ENCODE assay signal across 9 cellular contexts in the genomic region with DNA sequence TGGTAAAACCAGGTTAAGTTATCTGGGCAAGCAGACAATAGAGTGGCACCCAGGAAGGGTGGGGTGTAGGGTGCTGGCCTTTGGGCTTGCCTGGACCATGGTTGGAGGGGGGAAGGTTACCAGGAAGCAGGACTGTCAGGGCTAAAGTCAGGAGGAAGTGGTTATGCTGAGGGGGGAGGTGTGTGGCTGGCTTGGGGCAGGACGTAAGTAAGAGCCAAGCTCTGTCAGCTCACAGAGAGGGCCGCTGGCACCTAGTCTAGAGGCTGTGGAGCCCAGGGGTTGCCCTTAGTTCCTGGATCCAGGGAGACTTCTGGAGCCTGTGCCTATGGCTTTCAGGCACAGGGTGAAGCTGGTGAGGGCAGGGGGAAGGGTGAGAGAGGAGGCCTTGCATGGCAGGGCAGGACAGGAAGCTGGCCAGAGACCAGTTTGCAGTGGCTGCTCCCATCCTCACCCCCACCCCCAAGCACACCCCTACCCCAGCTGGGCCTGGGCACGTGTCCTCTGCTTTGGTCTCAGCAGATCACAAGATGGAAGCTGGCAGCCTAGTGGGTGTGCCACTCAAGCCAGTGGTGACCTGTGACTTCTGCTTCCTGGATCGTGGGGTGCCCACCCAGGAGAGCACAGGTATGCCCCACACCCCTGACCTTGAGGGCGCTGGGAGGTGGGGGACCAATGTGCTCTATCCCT. TPM values are rescaled to one million over a fixed set of nuclear protein-coding genes. Genes with fewer than 3 reads are reported as not detected.
DNase-seq lines count a peak whose midpoint lies in the region; ATAC-seq, FAIRE-seq and TF ChIP-seq lines count a peak whose summit lies in the region.
"Had no signal": no experiment of that assay in that cellular context is flagged by ENCODE, and none has a peak within 500 bp of the region (broad histone marks: within the 10 kb centered on the region; RNA-seq: fewer than 3 reads in every experiment).

No MANE protein-coding gene starts in this region.

- H3K27ac ChIP-seq in pancreas, result no peak overlapping the region

- DNase-seq in GM18507 (ENCODE audit: extremely low spot score, insufficient read length, low read depth) (no peak), SKM-1 treated with dmso at 0.1 percent for 144 hours (lab: John Stamatoyannopoulos, UW; ENCODE audit: unreplicated experiment) (peak; percentile 89), mucosa of descending colon (no peak), iPS-NIHi7 (ENCODE audit: extremely low spot score) (no peak), pancreas (no peak)
- DNase-seq in stimulated activated CD8-positive, alpha-beta memory T cell treated with anti-CD3 and anti-CD28 coated beads, Interleukin-4, amount 100 ng/mL, for 48 hours, result no peak
- DNase-seq: stimulated activated CD4-positive, alpha-beta T cell treated with anti-CD3 and anti-CD28 coated beads, Interleukin-4, amount 100 ng/mL, for 1 hour had no signal

- TF ChIP-seq CTCF in mucosa of descending colon (IDR thresholded peaks at IDR 0.05) (no peak), pancreas (IDR thresholded peaks at IDR 0.05) (no peak)

- H3K4me3 ChIP-seq in mucosa of descending colon (no peak overlapping the region), pancreas (no peak overlapping the region)

- 38 to 41% methylated on average over 5 of the region's 5 CpGs for WGBS in pancreas, 2 donors

- ATAC-seq in HG02759 (IDR thresholded peaks at IDR 0.05; ENCODE audit: unreplicated experiment) (peak; percentile 49), mucosa of descending colon (peak; percentile 67), pancreas (no peak)

- H3K4me1 ChIP-seq in mucosa of descending colon (ENCODE audit: low read depth) (no peaks in the 10 kb centered on the region), pancreas (no peaks in the 10 kb centered on the region)

- intact Hi-C loops in mucosa of descending colon (cut with DNase I, micrococcal nuclease) (no loop called here), pancreas (cut with DNase I) (no loop called here)

- H3K27me3 ChIP-seq in pancreas, result no peaks in the 10 kb centered on the region

- H3K9me3 ChIP-seq in mucosa of descending colon (peaks cover 8% of the 10 kb centered on the region), pancreas (no peaks in the 10 kb centered on the region)

- no peaks in the 10 kb centered on the region for H3K36me3 ChIP-seq in mucosa of descending colon (ENCODE audit: low read depth)
- H3K36me3 ChIP-seq in pancreas, result no peaks in the 10 kb centered on the region

- FAIRE-seq in GM18507 (lab: Jason Lieb, UNC) (peak; percentile 36), pancreas (lab: Jason Lieb, UNC) (no peak)
- FAIRE-seq: endothelial cell of umbilical vein had no signal

RNA-seq across cellular contexts. Expression of gene SMYD3, which starts 20.5 kb away (rescaled TPM):
- total RNA-seq in mucosa of descending colon (10 to 100 TPM; 16.3 to 18.0 (median 16.4) TPM), pancreas (10 to 100 TPM in 1 of 6 donors, 1 to 10 TPM in 5; 4.6 to 10.5 (median 6.7) TPM)
- 1 to 10 TPM; 5.7 to 8.6 TPM for polyA plus RNA-seq in pancreas

RNA-seq across cellular contexts. Expression of gene TFB2M, which starts 38.5 kb away (rescaled TPM):
- total RNA-seq in mucosa of descending colon (10 to 100 TPM; 10.3 to 12.9 (median 10.5) TPM), pancreas (1 to 10 TPM; 3.7 to 9.5 (median 7.1) TPM)
- 1 to 10 TPM; 3.3 to 8.3 TPM for polyA plus RNA-seq in pancreas

RNA-seq across cellular contexts. Expression of gene CNST, which starts 38.7 kb away (rescaled TPM):
- 10 to 100 TPM; 31.6 to 47.7 (median 44.6) TPM for total RNA-seq in mucosa of descending colon
- 10 to 100 TPM in 3 of 6 donors, 1 to 10 TPM in 3; 7.1 to 12.9 (median 10.6) TPM for total RNA-seq in pancreas
- 1 to 10 TPM; 3.6 to 7.3 TPM for polyA plus RNA-seq in pancreas

Comparison
In these comparisons a context has a peak if more than half of its experiments do, and no peak if none do; other contexts are left out.
1. ATAC-seq: peak in HG02759 (single experiment) and mucosa of descending colon (single experiment); none in pancreas (0 of 4).